ENCODE assay signal across 13 cellular contexts in the genomic region with DNA sequence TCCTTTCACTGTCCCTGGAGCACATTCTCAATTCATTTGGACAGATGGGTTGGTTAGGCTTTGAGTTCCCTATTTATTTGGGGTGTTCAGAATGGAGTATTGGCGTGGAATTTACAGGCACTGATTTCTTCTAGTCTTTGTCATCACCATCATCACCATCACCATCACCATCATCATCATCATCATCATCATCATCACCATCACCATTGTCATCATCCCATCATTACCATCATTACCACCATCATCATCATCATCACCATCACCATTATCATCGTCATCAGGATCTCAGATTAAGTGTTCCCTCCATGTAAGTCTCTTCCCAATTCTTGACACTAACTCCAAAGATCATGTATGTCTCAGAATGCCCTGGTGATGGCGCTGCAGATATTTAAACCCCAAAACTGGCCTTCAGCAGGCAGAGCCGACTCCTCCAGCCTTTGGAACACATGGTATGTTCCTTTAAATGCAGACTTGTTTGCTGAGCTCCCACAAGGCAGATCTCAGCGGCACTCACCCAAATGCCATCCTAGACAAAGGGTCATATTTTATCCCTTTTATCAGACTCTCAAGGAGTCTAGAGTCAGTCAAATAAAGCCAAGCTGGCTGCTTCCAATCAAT. TPM values are rescaled to one million over a fixed set of nuclear protein-coding genes. Genes with fewer than 3 reads are reported as not detected.
DNase-seq lines count a peak whose midpoint lies in the region; ATAC-seq, FAIRE-seq and TF ChIP-seq lines count a peak whose summit lies in the region.
"Had no signal": no experiment of that assay in that cellular context is flagged by ENCODE, and none has a peak within 500 bp of the region (broad histone marks: within the 10 kb centered on the region; RNA-seq: fewer than 3 reads in every experiment).

No MANE protein-coding gene starts in this region.

- no peak overlapping the region for H3K4me3 ChIP-seq in H1 (ENCODE audit: extremely low read depth in 1 of 4, insufficient read depth in 2 of 4, low read depth in 3 of 4, low read length in 4 of 4)
- H3K4me3 ChIP-seq in neural progenitor cell, result no peak overlapping the region
- H3K4me3 ChIP-seq: right lobe of liver had no signal

- no peaks in the 10 kb centered on the region for H3K79me1 ChIP-seq in H1 (ENCODE audit: low read depth, low read length)

- no peaks in the 10 kb centered on the region for H3K27me3 ChIP-seq in H1 (replicated peaks in 1 of 4; ENCODE audit: control insufficient read depth in 3 of 4, extremely low read depth in 1 of 4, insufficient read depth in 3 of 4, low read length in 3 of 4)
- no peaks in the 10 kb centered on the region for H3K27me3 ChIP-seq in neural progenitor cell
- H3K27me3 ChIP-seq: right lobe of liver had no signal

- no peak overlapping the region for H4K91ac ChIP-seq in H1 (replicated peaks; ENCODE audit: insufficient read length, low read length)

- no peak for TF ChIP-seq EP300 in H1 (IDR thresholded peaks at IDR 0.05; ENCODE audit: borderline replicate concordance in 1 of 2, low read depth in 2 of 2, low read length in 2 of 2)

- TF ChIP-seq RAD21 in H1 (IDR thresholded peaks at IDR 0.05 in 1 of 2, conservative IDR thresholded peaks at IDR 0.05 in 1 of 2; ENCODE audit: low read depth in 2 of 2, low read length in 2 of 2), result peak; percentile 77 to 81

- CTCF ChIA-PET in H1 (lab: Charles Lee; ENCODE audit: partially characterized antibody), result interaction anchor here (0.5 to 2.0 kb wide), 12 partner anchors 9 to 775 kb away, joined by 3 to 11 read pairs (median 3); no protein-coding TSS in a partner anchor

- H3K27ac ChIP-seq in H1 (ENCODE audit: low read depth, low read length) (no peak overlapping the region), neural progenitor cell (no peak overlapping the region)
- H3K27ac ChIP-seq: HL-60, right lobe of liver had no signal

- H2AFZ ChIP-seq in H1 (ENCODE audit: low read length) (peak overlapping the region; percentile 98), neural progenitor cell (replicated peaks) (peak overlapping the region; percentile 78)

- no peaks in the 10 kb centered on the region for H3K4me1 Mint-ChIP-seq in neural progenitor cell

- ATAC-seq in GM21717 (IDR thresholded peaks at IDR 0.05; ENCODE audit: unreplicated experiment), result no peak

- H2BK5ac ChIP-seq in H1 (ENCODE audit: low read depth, low read length), result no peak overlapping the region

- no peak overlapping the region for H2BK12ac ChIP-seq in H1 (ENCODE audit: low read depth, low read length)

- no peak overlapping the region for H2BK15ac ChIP-seq in H1 (ENCODE audit: low read length)

- H3K9me3 Mint-ChIP-seq in neural progenitor cell, result no peaks in the 10 kb centered on the region

- H4K20me1 ChIP-seq in H1 (replicated peaks in 1 of 2; ENCODE audit: control insufficient read depth in 1 of 2, insufficient read depth in 2 of 2, low read length in 2 of 2) (no peaks in the 10 kb centered on the region), neural progenitor cell (ENCODE audit: low read depth) (no peaks in the 10 kb centered on the region)

- peaks cover 0 to 5% (median 1%) of the 10 kb centered on the region in 4 experiments; a peak in 2 of 7 replicates for H3K4me1 ChIP-seq in H1 (replicated peaks in 1 of 4; ENCODE audit: control insufficient read depth in 3 of 4, insufficient read depth in 4 of 4, low read length in 3 of 4)
- peaks cover 5% of the 10 kb centered on the region for H3K4me1 ChIP-seq in neural progenitor cell

- H3K36me3 ChIP-seq in H1 (ENCODE audit: control insufficient read depth in 2 of 4, insufficient read depth in 4 of 4, low read length in 3 of 4) (no peaks in the 10 kb centered on the region), neural progenitor cell (no peaks in the 10 kb centered on the region)
- H3K36me3 ChIP-seq: right lobe of liver had no signal

- no peaks in the 10 kb centered on the region for H3K27me3 Mint-ChIP-seq in neural progenitor cell (ENCODE audit: insufficient read depth, low read depth)

- TF ChIP-seq CTCF in H1 (IDR thresholded peaks at IDR 0.05; ENCODE audit: control extremely low read depth in 1 of 3, insufficient read depth in 1 of 3, low read depth in 1 of 3, low read length in 3 of 3) (peak in 2 of 3 experiments; percentile 56 to 62; a peak in 3 of 4 replicates), neural progenitor cell (IDR thresholded peaks at IDR 0.05) (peak; percentile 64)

- H3K4ac ChIP-seq in H1 (replicated peaks; ENCODE audit: insufficient read length, low read depth, low read length), result no peak overlapping the region

- no peak overlapping the region for H3K14ac ChIP-seq in H1 (ENCODE audit: insufficient read length)

- FAIRE-seq in H1 (lab: Jason Lieb, UNC), result peak; percentile 98
- FAIRE-seq: endometrium had no signal

- DNase-seq in NCI-H2107 treated with DMSO at 0.1 percent for 48 hours (lab: John Stamatoyannopoulos, UW; ENCODE audit: unreplicated experiment), result peak; percentile 42
- no peak for DNase-seq in NCI-H2107 (lab: John Stamatoyannopoulos, UW)
- DNase-seq in NCI-H2196 (lab: John Stamatoyannopoulos, UW; ENCODE audit: unreplicated experiment), result peak; percentile 20
- peak; percentile 23 to 49 for DNase-seq in H1 (ENCODE audit: low read depth in 1 of 2, low spot score in 2 of 2)
- peak; percentile 69 for DNase-seq in neural progenitor cell (ENCODE audit: low spot score)
- DNase-seq in DMS153 (lab: John Stamatoyannopoulos, UW), result no peak
- no peak for DNase-seq in activated CD8-positive, alpha-beta memory T cell treated with anti-CD3 and anti-CD28 coated beads, Interleukin-2, amount 50 U/mL, for 48 hours
- DNase-seq: activated T-cell treated with anti-CD3 and anti-CD28 coated beads, Interleukin-2, amount 50 U/mL, for 1 hour; right lobe of liver had no signal

- H3K4me3 Mint-ChIP-seq in neural progenitor cell, result peak overlapping the region; percentile 0

- POLR2A ChIA-PET in H1 (lab: Charles Lee; ENCODE audit: partially characterized antibody), result no interaction called here

- no peak overlapping the region for H2AK5ac ChIP-seq in H1 (ENCODE audit: low read depth, low read length)

- H3K23ac ChIP-seq in H1 (ENCODE audit: insufficient read length), result no peak overlapping the region

- 31% methylated on average over 5 of the region's 5 CpGs; no CpG with 5 or more reads in 1 of the 2 experiments for WGBS in H1 (ENCODE audit: extremely low coverage in 1 of 2, insufficient coverage in 1 of 2, insufficient read length in 1 of 2, insufficient replicate concordance in 2 of 2, low coverage in 1 of 2, low lambda C conversion rate in 2 of 2, missing lambda C conversion rate in 1 of 2), 2 experiments

- no peak overlapping the region for H3K27ac Mint-ChIP-seq in neural progenitor cell

- H3K79me2 ChIP-seq in H1 (ENCODE audit: control insufficient read depth in 1 of 2, insufficient read depth in 2 of 2, low read length in 2 of 2) (no peaks in the 10 kb centered on the region), neural progenitor cell (ENCODE audit: low read depth) (no peaks in the 10 kb centered on the region)

- no peak overlapping the region; a peak in 1 of 4 replicates for H3K4me2 ChIP-seq in H1 (ENCODE audit: insufficient read depth in 1 of 2, low read depth in 2 of 2, low read length in 2 of 2)
- peak overlapping the region; percentile 29 for H3K4me2 ChIP-seq in neural progenitor cell

- H3K9me3 ChIP-seq in H1 (ENCODE audit: insufficient read depth in 2 of 2, low read depth in 1 of 2, low read length in 1 of 2) (no peaks in the 10 kb centered on the region), neural progenitor cell (ENCODE audit: low read depth) (no peaks in the 10 kb centered on the region)
- H3K9me3 ChIP-seq: right lobe of liver had no signal

- no peak overlapping the region for H4K8ac ChIP-seq in H1 (ENCODE audit: extremely low read depth, insufficient read depth, low read length)

- no peak overlapping the region for H4K5ac ChIP-seq in H1 (ENCODE audit: insufficient read length, low read depth, low read length)

- no peak overlapping the region for H2BK120ac ChIP-seq in H1 (replicated peaks; ENCODE audit: low read depth, low read length)

- H3K23me2 ChIP-seq in H1 (ENCODE audit: low read depth, low read length), result no peaks in the 10 kb centered on the region

- H3K18ac ChIP-seq in H1 (ENCODE audit: extremely low read depth, low read length), result no peak overlapping the region

- TF ChIP-seq POLR2A in H1 (IDR thresholded peaks at IDR 0.05; ENCODE audit: control extremely low read depth in 1 of 2, low read depth in 2 of 2, low read length in 2 of 2), result no peak

- no peak overlapping the region for H3K56ac ChIP-seq in H1 (replicated peaks; ENCODE audit: insufficient read length, low read depth, low read length)

- no peak overlapping the region for H2BK20ac ChIP-seq in H1 (ENCODE audit: low read length)

- H3F3A ChIP-seq in neural progenitor cell (ENCODE audit: low read depth), result no peaks in the 10 kb centered on the region

- no peak overlapping the region for H3K9ac ChIP-seq in H1 (replicated peaks in 1 of 4; ENCODE audit: extremely low read depth in 1 of 4, low read depth in 3 of 4, low read length in 3 of 4)
- H3K9ac ChIP-seq in neural progenitor cell, result no peak overlapping the region

- no peaks in the 10 kb centered on the region for H3K36me3 Mint-ChIP-seq in neural progenitor cell

TF ChIP-seq in H1, 55 proteins besides CTCF, POLR2A, EP300 and RAD21:
- TF ChIP-seq TEAD4 (IDR thresholded peaks at IDR 0.05; ENCODE audit: low read depth, low read length), result no peak
- no peak for TF ChIP-seq TAF1 (IDR thresholded peaks at IDR 0.05; ENCODE audit: low read depth, low read length)
- TF ChIP-seq MAX (IDR thresholded peaks at IDR 0.05), result peak; percentile 42; the same call in 1 of the 2 replicates

RNA-seq across cellular contexts. Expression of gene FAM9A, which starts 19.8 kb away (rescaled TPM):
- not detected in 2 replicates for total RNA-seq in H1 (2021; fragmentation: NEBNext Ultra II Directional; extraction: Animal tissue kit (Norgen Biotek cat#: 25700))
- not detected in 2 replicates for polyA plus RNA-seq in H1 (2011; rRNA removed)
- polyA plus RNA-seq in H1 (2011; cell fraction: cytosol; rRNA removed), result not detected
- not detected for polyA plus RNA-seq in H1 (2011; cell fraction: nucleus; rRNA removed)
- polyA plus RNA-seq in H1 (2012, experiment 1 of 2), result not detected in 4 replicates
- not detected for polyA plus RNA-seq in H1 (2012, experiment 2 of 2)
- polyA plus RNA-seq in H1 (2013, experiment 1 of 2), result not detected
- not detected for polyA plus RNA-seq in H1 (2013, experiment 2 of 2)
- not detected in 2 replicates for polyA minus RNA-seq in H1 (2011; rRNA and poly(A)+ RNA removed)
- polyA minus RNA-seq in H1 (2011; cell fraction: cytosol; rRNA and poly(A)+ RNA removed), result not detected
- polyA minus RNA-seq in H1 (2011; cell fraction: nucleus; rRNA and poly(A)+ RNA removed), result not detected
- total RNA-seq in neural progenitor cell (ENCODE audit: low replicate concordance), result not detected in 2 replicates
- polyA plus RNA-seq: thymus had no signal

Comparison
In these comparisons a context has a peak if more than half of its experiments do, and no peak if none do; other contexts are left out.
1. DNase-seq: peak in NCI-H2107 treated with DMSO at 0.1 percent for 48 hours (single experiment), NCI-H2196 (single experiment), H1 (2 of 2) and neural progenitor cell (single experiment); none in NCI-H2107 (single experiment), DMS153 (single experiment) and activated CD8-positive, alpha-beta memory T cell treated with anti-CD3 and anti-CD28 coated beads, Interleukin-2, amount 50 U/mL, for 48 hours (single experiment).